ENCODE assay signal across 12 cellular contexts in the genomic region with DNA sequence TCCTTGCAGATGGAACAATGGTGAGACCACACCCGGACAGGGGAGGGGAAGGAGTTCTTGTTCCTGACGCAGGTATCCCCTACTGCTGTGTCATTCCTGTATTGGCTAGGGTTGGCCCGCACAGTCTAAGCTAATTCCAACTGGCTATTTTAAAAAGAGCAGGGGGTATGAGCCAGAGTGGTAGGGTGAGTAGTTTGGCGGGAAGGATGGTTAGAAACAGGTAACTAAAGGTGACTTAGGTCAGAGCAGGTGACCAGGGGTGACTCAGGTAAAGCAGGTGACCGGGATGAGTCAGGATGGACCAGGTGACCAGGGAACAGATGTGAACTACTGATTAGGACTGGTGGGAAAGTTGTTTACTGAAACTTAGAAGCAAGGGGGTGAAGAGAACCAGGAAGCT. TPM values are rescaled to one million over a fixed set of nuclear protein-coding genes. Genes with fewer than 3 reads are reported as not detected.
DNase-seq lines count a peak whose midpoint lies in the region; ATAC-seq and TF ChIP-seq lines count a peak whose summit lies in the region.
"Had no signal": no experiment of that assay in that cellular context is flagged by ENCODE, and none has a peak within 500 bp of the region (broad histone marks: within the 10 kb centered on the region; RNA-seq: fewer than 3 reads in every experiment).

No MANE protein-coding gene starts in this region.

- peaks cover 53% of the 10 kb centered on the region for H3K4me1 ChIP-seq in CD4-positive, alpha-beta memory T cell (ENCODE audit: insufficient read depth, low read length)
- H3K4me1 ChIP-seq in HCT116 (ENCODE audit: control insufficient read depth in 1 of 2, insufficient read depth in 2 of 2, low read length in 2 of 2) (peaks cover 4 to 17% of the 10 kb centered on the region in 2 experiments; a peak in 3 of 4 replicates), breast epithelium (no peaks in the 10 kb centered on the region)

- POLR2A ChIA-PET in CD4-positive, alpha-beta memory T cell (lab: Charles Lee; ENCODE audit: partially characterized antibody) = no interaction called here
- POLR2A ChIA-PET in HCT116 (lab: Charles Lee) = no interaction called here

- no peak for TF ChIP-seq RAD21 in HCT116 (IDR thresholded peaks at IDR 0.05; ENCODE audit: low read depth)

- no peak for TF ChIP-seq POLR2A in HCT116 (IDR thresholded peaks at IDR 0.05; ENCODE audit: borderline replicate concordance, extremely low read depth, insufficient read depth, insufficient read length)
- no peak for TF ChIP-seq POLR2A in breast epithelium (IDR thresholded peaks at IDR 0.05)

- H3K4me1 Mint-ChIP-seq in CD4-positive, alpha-beta memory T cell = peaks cover 35 to 55% (median 45%) of the 10 kb centered on the region in 4 donors

- no peaks in the 10 kb centered on the region for H3K9me2 ChIP-seq in HCT116 (ENCODE audit: insufficient read depth)

- H3K36me3 ChIP-seq in CD4-positive, alpha-beta memory T cell (ENCODE audit: insufficient read depth, low read length) = peaks cover 13% of the 10 kb centered on the region
- H3K36me3 ChIP-seq in HCT116 (ENCODE audit: control insufficient read depth in 1 of 2, insufficient read depth in 2 of 2, low read length in 2 of 2) (peaks cover 5 to 6% of the 10 kb centered on the region in 2 experiments; a peak in 2 of 4 replicates), breast epithelium (peaks cover 8% of the 10 kb centered on the region)

- CTCF ChIA-PET in CD4-positive, alpha-beta memory T cell (lab: Charles Lee; ENCODE audit: partially characterized antibody) = no interaction called here
- CTCF ChIA-PET in HCT116 (lab: Charles Lee) = interaction anchor here (1.2 kb wide), 1 partner anchor 134 kb away, joined by 3 read pairs; no protein-coding TSS in a partner anchor

- H3K36me3 Mint-ChIP-seq in CD4-positive, alpha-beta memory T cell = peaks cover 6 to 33% of the 10 kb centered on the region in 2 donors

- no TSS peak for BruUV-seq in HCT116 (replicated peaks; lab: Mats Ljungman, UMichigan)

- peak overlapping the region in 1 of 8 donors; percentile 2 for H3K4me3 Mint-ChIP-seq in CD4-positive, alpha-beta memory T cell

- no peaks in the 10 kb centered on the region for H3K27me3 Mint-ChIP-seq in CD4-positive, alpha-beta memory T cell

- no peak overlapping the region for H3K9ac ChIP-seq in HCT116 (ENCODE audit: low read length)
- H3K9ac ChIP-seq: BLaER1 had no signal

- H3K4me2 ChIP-seq in HCT116 (ENCODE audit: low read length) = peak overlapping the region; percentile 6
- H3K4me2 ChIP-seq: BLaER1 had no signal

- peak in 1 of 5 donors; percentile 36 for DNase-seq in CD4-positive, alpha-beta memory T cell
- DNase-seq in HCT116 (ENCODE audit: low read depth, low spot score) = peak; percentile 7
- DNase-seq in breast epithelium (ENCODE audit: low spot score in 2 of 2) = peak in 1 of 2 donors; percentile 34
- DNase-seq in mucosa of gallbladder (ENCODE audit: low spot score) = peak; percentile 28
- DNase-seq in NCI-H1417 (lab: John Stamatoyannopoulos, UW) = no peak
- no peak for DNase-seq in Right ventricle myocardium inferior (ENCODE audit: missing footprints)
- no peak for DNase-seq in AG20443 (ENCODE audit: low spot score)
- DNase-seq: hypothalamus; stimulated activated naive CD4-positive, alpha-beta T cell treated with Interleukin-2 at 50 U/mL for 16 hours had no signal

- no peaks in the 10 kb centered on the region for H3K9me3 ChIP-seq in CD4-positive, alpha-beta memory T cell (ENCODE audit: control insufficient read depth in 1 of 2, low read length in 2 of 2)
- H3K9me3 ChIP-seq in HCT116 (ENCODE audit: control insufficient read depth in 1 of 2, insufficient read depth in 1 of 2, low read depth in 1 of 2, low read length in 2 of 2) (no peaks in the 10 kb centered on the region), breast epithelium (no peaks in the 10 kb centered on the region)
- H3K9me3 ChIP-seq: BLaER1 had no signal

- RAD21 ChIA-PET in HCT116 (lab: Charles Lee; ENCODE audit: low non-redundant PET in 1 of 2, low total read pairs in 2 of 2, uncharacterized antibody in 2 of 2, unreplicated experiment in 2 of 2) = no interaction called here

- peak overlapping the region in 6 of 7 donors; percentile 22 to 84 (median 48) for H3K27ac Mint-ChIP-seq in CD4-positive, alpha-beta memory T cell

- no peaks in the 10 kb centered on the region for H3K9me3 Mint-ChIP-seq in CD4-positive, alpha-beta memory T cell

- no peaks in the 10 kb centered on the region for H3K27me3 ChIP-seq in CD4-positive, alpha-beta memory T cell (ENCODE audit: insufficient read depth, low read length)
- H3K27me3 ChIP-seq in HCT116 (ENCODE audit: insufficient read depth, low read length) (no peaks in the 10 kb centered on the region), breast epithelium (no peaks in the 10 kb centered on the region)
- H3K27me3 ChIP-seq: BLaER1 had no signal

- H3K27ac ChIP-seq in CD4-positive, alpha-beta memory T cell (ENCODE audit: low read depth, low read length) = no peak overlapping the region
- no peak overlapping the region for H3K27ac ChIP-seq in HCT116 (ENCODE audit: low read depth, low read length)
- peak overlapping the region; percentile 28 to 65 for H3K27ac ChIP-seq in breast epithelium
- H3K27ac ChIP-seq: BLaER1 had no signal

- TF ChIP-seq CTCF in HCT116 (IDR thresholded peaks at IDR 0.05 in 2 of 3, conservative IDR thresholded peaks at IDR 0.05 in 1 of 3; ENCODE audit: borderline replicate concordance in 1 of 3, insufficient read depth in 1 of 3, low read depth in 2 of 3, low read length in 2 of 3) (no peak), breast epithelium (IDR thresholded peaks at IDR 0.05) (no peak)

- H2AFZ ChIP-seq in HCT116 (ENCODE audit: low read depth, low read length, poor library complexity, severe bottlenecking) = no peak overlapping the region

- intact Hi-C loops in CD4-positive, alpha-beta memory T cell (cut with micrococcal nuclease) = no loop called here
- intact Hi-C loops in HCT116 (cut with micrococcal nuclease) = no loop called here
- intact Hi-C loops in breast epithelium (cut with DNase I; ENCODE audit: low total_unique reads) = no loop called here
- intact Hi-C loops in Right ventricle myocardium inferior (cut with DNase I) = no loop called here

- peaks cover 92% of the 10 kb centered on the region for H3K79me2 ChIP-seq in HCT116 (ENCODE audit: insufficient read depth, low read length)

- H3K4me3 ChIP-seq in CD4-positive, alpha-beta memory T cell (ENCODE audit: low read length in 2 of 2) = no peak overlapping the region
- H3K4me3 ChIP-seq in HCT116 (replicated peaks in 1 of 2; ENCODE audit: low read depth in 1 of 2, low read length in 2 of 2) (no peak overlapping the region), breast epithelium (no peak overlapping the region)
- H3K4me3 ChIP-seq: BLaER1 had no signal

- H4K20me1 ChIP-seq in HCT116 (ENCODE audit: insufficient read depth) = peaks cover 19% of the 10 kb centered on the region

- ATAC-seq in HCT116 (no peak; the same call in 1 of the 2 replicates), HG03521 (IDR thresholded peaks at IDR 0.05; ENCODE audit: unreplicated experiment) (no peak), Right ventricle myocardium inferior (no peak)
- ATAC-seq: Panc1 had no signal

TF ChIP-seq in HCT116, 20 proteins besides CTCF, POLR2A, EP300 and RAD21:
- TF ChIP-seq FOSL1 (IDR thresholded peaks at IDR 0.05; ENCODE audit: low read depth) = peak; percentile 54; the same call in 1 of the 2 replicates
- no peak for TF ChIP-seq EGR1 (IDR thresholded peaks at IDR 0.05; ENCODE audit: low read depth)
- no peak for TF ChIP-seq TCF7L2 (IDR thresholded peaks at IDR 0.05; ENCODE audit: borderline replicate concordance, extremely low read depth, insufficient read depth, insufficient read length)
- TF ChIP-seq YY1 (IDR thresholded peaks at IDR 0.05; ENCODE audit: extremely low read depth, insufficient replicate concordance, low read depth, low read length) = no peak
- TF ChIP-seq CEBPB (IDR thresholded peaks at IDR 0.05; ENCODE audit: low read depth) = no peak
- TF ChIP-seq, protein P1, sequence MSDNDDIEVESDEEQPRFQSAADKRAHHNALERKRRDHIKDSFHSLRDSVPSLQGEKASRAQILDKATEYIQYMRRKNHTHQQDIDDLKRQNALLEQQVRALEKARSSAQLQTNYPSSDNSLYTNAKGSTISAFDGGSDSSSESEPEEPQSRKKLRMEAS (IDR thresholded peaks at IDR 0.05) = no peak
- TF ChIP-seq SP1 (IDR thresholded peaks at IDR 0.05; ENCODE audit: low read depth) = no peak
- TF ChIP-seq POLR2AphosphoS5 (IDR thresholded peaks at IDR 0.05; ENCODE audit: low read depth, low read length) = no peak
- TF ChIP-seq CBX3 (IDR thresholded peaks at IDR 0.05; ENCODE audit: low read depth) = no peak
- TF ChIP-seq ELF1 (IDR thresholded peaks at IDR 0.05; ENCODE audit: borderline replicate concordance, low read depth) = no peak
- no peak for TF ChIP-seq SRF (IDR thresholded peaks at IDR 0.05; ENCODE audit: low read depth)
- peak; percentile 50 for TF ChIP-seq JUND (IDR thresholded peaks at IDR 0.05)

RNA-seq across cellular contexts. Expression of a gene that starts 58.0 kb away (rescaled TPM):
- 10 to 100 TPM; 74.8 to 82.1 TPM for total RNA-seq in CD4-positive, alpha-beta memory T cell
- polyA plus RNA-seq in CD4-positive, alpha-beta memory T cell = 10 to 100 TPM; 15.1 to 39.8 TPM
- total RNA-seq in HCT116 (2021; ENCODE audit: unreplicated experiment) = 35.3 TPM
- 6.5 and 9.5 TPM in 2 replicates for polyA plus RNA-seq in HCT116 (2012)
- 10 to 100 TPM; 35.0 to 95.1 (median 56.7) TPM for total RNA-seq in breast epithelium
- 52.3 TPM for total RNA-seq in mucosa of gallbladder
- total RNA-seq in Right ventricle myocardium inferior = 35.0 TPM

Comparison
In these comparisons a context has a peak if more than half of its experiments do, and no peak if none do; other contexts are left out.
1. DNase-seq: peak in HCT116 (single experiment) and mucosa of gallbladder (single experiment); none in NCI-H1417 (0 of 3), Right ventricle myocardium inferior (single experiment) and AG20443 (single experiment).
2. H3K27ac ChIP-seq: peak in breast epithelium (2 of 2); none in CD4-positive, alpha-beta memory T cell (single experiment) and HCT116 (single experiment).